21 cellular contexts compared by ENCODE assay signal in the genomic region with DNA sequence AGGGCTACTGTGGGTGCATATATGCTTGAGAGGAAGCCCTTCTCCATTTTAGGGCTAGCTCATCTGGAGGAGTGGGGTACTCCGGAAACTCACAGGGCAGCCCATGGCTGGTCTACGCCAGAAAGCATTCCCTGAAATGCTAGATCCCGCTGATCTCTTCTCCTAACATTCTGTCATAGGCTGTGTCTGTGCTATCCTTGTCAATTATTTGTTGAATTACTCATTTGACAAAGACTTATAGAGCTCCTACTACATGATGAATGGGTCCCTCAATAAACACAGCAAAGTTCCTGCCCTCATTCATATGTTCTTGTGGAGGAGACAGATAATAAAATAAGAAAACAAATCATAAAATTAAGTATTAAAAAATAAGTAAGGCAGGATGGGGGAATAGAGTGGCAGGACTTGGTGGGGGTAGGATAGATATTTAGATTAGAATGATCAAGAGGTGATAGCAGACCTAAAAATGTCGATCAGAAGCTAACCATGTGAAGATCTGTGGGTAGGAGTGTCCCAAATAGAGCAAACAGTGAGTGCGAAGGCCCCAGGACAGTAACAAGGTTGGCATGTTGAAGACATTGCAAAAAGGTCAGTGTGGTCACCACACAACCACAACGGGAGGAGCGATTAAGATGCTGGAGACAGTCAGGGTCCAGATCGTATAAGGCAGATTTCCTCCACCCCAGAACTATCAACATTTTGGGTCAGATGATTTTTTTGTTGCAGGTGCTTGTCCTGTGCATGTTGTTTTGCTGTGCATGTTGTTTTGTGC. TPM values are rescaled to one million over a fixed set of nuclear protein-coding genes. Genes with fewer than 3 reads are reported as not detected.
DNase-seq lines count a peak whose midpoint lies in the region; ATAC-seq, FAIRE-seq and TF ChIP-seq lines count a peak whose summit lies in the region.
"Had no signal": no experiment of that assay in that cellular context is flagged by ENCODE, and none has a peak within 500 bp of the region (broad histone marks: within the 10 kb centered on the region; RNA-seq: fewer than 3 reads in every experiment).

No MANE protein-coding gene starts in this region.

- no peaks in the 10 kb centered on the region for H3K4me1 Mint-ChIP-seq in CD8-positive, alpha-beta T cell (ENCODE audit: low read depth)

- DNase-seq in ELR (ENCODE audit: low read depth) (peak; percentile 76), RCC 7860 (ENCODE audit: low spot score) (peak; percentile 89), glomerular visceral epithelial cell (ENCODE audit: extremely low spot score) (peak; percentile 86), thoracic aorta (ENCODE audit: low spot score) (no peak), NCI-H524 (lab: John Stamatoyannopoulos, UW) (no peak), NCI-H187 (lab: John Stamatoyannopoulos, UW) (no peak)
- no peak for DNase-seq in CD8-positive, alpha-beta T cell
- DNase-seq: COR-L47, KG1, MV-4-11, NCI-H1417, NCI-H187 treated with DMSO at 0.1 percent for 48 hours, NCI-H2227 treated with DMSO at 0.1 percent for 48 hours, NCI-H510A treated with DMSO at 0.1 percent for 48 hours, NCI-H82 had no signal

- H3K4me1 ChIP-seq in thoracic aorta (ENCODE audit: control insufficient read depth in 1 of 2, low read depth in 2 of 2) = peaks cover 6 to 49% of the 10 kb centered on the region in 2 donors
- no peaks in the 10 kb centered on the region for H3K4me1 ChIP-seq in CD8-positive, alpha-beta T cell (ENCODE audit: insufficient read depth, low read length)

- no peak for TF ChIP-seq CTCF in thoracic aorta (IDR thresholded peaks at IDR 0.05)
- TF ChIP-seq CTCF in CD8-positive, alpha-beta T cell (IDR thresholded peaks at IDR 0.05) = no peak

- peaks cover 5% of the 10 kb centered on the region for H3K27me3 Mint-ChIP-seq in CD8-positive, alpha-beta T cell (ENCODE audit: low read depth)

- no peak overlapping the region for H3K4me3 Mint-ChIP-seq in CD8-positive, alpha-beta T cell
- H3K4me3 Mint-ChIP-seq: CD14-positive monocyte had no signal

- no peaks in the 10 kb centered on the region for H3K36me3 ChIP-seq in thoracic aorta
- no peaks in the 10 kb centered on the region for H3K36me3 ChIP-seq in CD8-positive, alpha-beta T cell (ENCODE audit: insufficient read depth, low read length)

- no peak overlapping the region for H3K4me3 ChIP-seq in thoracic aorta
- no peak overlapping the region for H3K4me3 ChIP-seq in CD8-positive, alpha-beta T cell (ENCODE audit: low read depth, low read length)

- CTCF ChIA-PET in CD8-positive, alpha-beta T cell (lab: Charles Lee) = no interaction called here

- H3K27me3 ChIP-seq in thoracic aorta (replicated peaks; ENCODE audit: insufficient read depth) = no peaks in the 10 kb centered on the region
- no peaks in the 10 kb centered on the region for H3K27me3 ChIP-seq in CD8-positive, alpha-beta T cell (ENCODE audit: insufficient read depth, low read length)

- no peak for ATAC-seq in thoracic aorta (ENCODE audit: insufficient number of reproducible peaks, low FRiP score, low read depth)
- no peak for ATAC-seq in CD8-positive, alpha-beta T cell
- ATAC-seq: HepG2 had no signal

- intact Hi-C loops in CD8-positive, alpha-beta T cell (cut with DNase I, micrococcal nuclease) = no loop called here

- H3K27ac ChIP-seq in thoracic aorta = peak overlapping the region; percentile 67 to 82
- no peak overlapping the region for H3K27ac ChIP-seq in CD8-positive, alpha-beta T cell (ENCODE audit: low read depth, low read length)

- FAIRE-seq in RCC 7860 (lab: Jason Lieb, UNC) = peak; percentile 89
- FAIRE-seq: GM12891, GM18507, HepG2 had no signal

- no peaks in the 10 kb centered on the region for H3K36me3 Mint-ChIP-seq in CD8-positive, alpha-beta T cell
- H3K36me3 Mint-ChIP-seq: CD14-positive monocyte had no signal

- POLR2A ChIA-PET in CD8-positive, alpha-beta T cell (lab: Charles Lee) = no interaction called here

- H3K9me3 Mint-ChIP-seq in CD8-positive, alpha-beta T cell = no peaks in the 10 kb centered on the region

- H3K9me3 ChIP-seq in thoracic aorta = no peaks in the 10 kb centered on the region
- H3K9me3 ChIP-seq in CD8-positive, alpha-beta T cell (ENCODE audit: low read length) = no peaks in the 10 kb centered on the region

- H3K27ac Mint-ChIP-seq in CD8-positive, alpha-beta T cell = no peak overlapping the region
- H3K27ac Mint-ChIP-seq: CD14-positive monocyte had no signal

RNA-seq across cellular contexts. Expression of gene NGF, which starts 13.2 kb away (rescaled TPM):
- 10 to 100 TPM; 21.8 to 25.7 TPM for total RNA-seq in thoracic aorta
- not detected for total RNA-seq in CD8-positive, alpha-beta T cell
- total RNA-seq: H4, HepG2, SK-MEL-5 had no signal

Comparison
In these comparisons a context has a peak if more than half of its experiments do, and no peak if none do; other contexts are left out.
1. DNase-seq: peak in ELR (single experiment), RCC 7860 (single experiment) and glomerular visceral epithelial cell (single experiment); none in thoracic aorta (single experiment), CD8-positive, alpha-beta T cell (0 of 7), NCI-H524 (0 of 2) and NCI-H187 (0 of 2).
2. RNA of gene NGF, which starts 13.2 kb away (total RNA-seq): 21.8 to 25.7 TPM in thoracic aorta; not detected in CD8-positive, alpha-beta T cell; every median in the first group is over 10 times any median in the second.